In genomic region chr4:1471443-1472147, GRCh38 we compare ENCODE assay signal across 1 cellular context.
TF ChIP-seq lines count a peak whose summit lies in the region.

No MANE protein-coding gene starts in this region.

TF ChIP-seq in HEK293, 187 proteins besides CTCF, POLR2A, EP300 and RAD21 (continued from another document):
- TF ChIP-seq ZBTB11 (tag by site-specific recombination; conservative IDR thresholded peaks at IDR 0.05; ENCODE audit: low read depth) (no peak), REST (tag by site-specific recombination; IDR thresholded peaks at IDR 0.05) (no peak), ZNF785 (tag by site-specific recombination; IDR thresholded peaks at IDR 0.05) (no peak), ZNF626 (tag by site-specific recombination; IDR thresholded peaks at IDR 0.05) (no peak), ZNF121 (tag by site-specific recombination; IDR thresholded peaks at IDR 0.05) (no peak), ZNF2 (tag by site-specific recombination; IDR thresholded peaks at IDR 0.05) (no peak), ZNF624 (tag by site-specific recombination; IDR thresholded peaks at IDR 0.05) (no peak), TCF7L2 (IDR thresholded peaks at IDR 0.05; ENCODE audit: borderline replicate concordance, low read depth, low read length) (peak; percentile 64), ZNF701 (tag by site-specific recombination; IDR thresholded peaks at IDR 0.05) (no peak), PATZ1 (tag by site-specific recombination; IDR thresholded peaks at IDR 0.05) (no peak), KLF16 (tag by site-specific recombination; IDR thresholded peaks at IDR 0.05) (no peak), ZNF175 (tag by site-specific recombination; IDR thresholded peaks at IDR 0.05) (no peak), ZNF311 (tag by site-specific recombination; IDR thresholded peaks at IDR 0.05; ENCODE audit: borderline replicate concordance) (no peak), ZNF155 (tag by site-specific recombination; IDR thresholded peaks at IDR 0.05) (no peak), KLF9 (tag by site-specific recombination; IDR thresholded peaks at IDR 0.05; ENCODE audit: low read depth) (no peak), ZNF521 (tag by site-specific recombination; IDR thresholded peaks at IDR 0.05) (no peak), KLF1 (tag by site-specific recombination; IDR thresholded peaks at IDR 0.05) (0 out of 2 replicates have a peak, but pooled peaks have one; percentile 16), YY1 (tag by site-specific recombination; IDR thresholded peaks at IDR 0.05) (no peak)
TF ChIP-seq in HEK293: peak in this region for 4.
